ENCODE assay signal across 12 cellular contexts in the genomic region with DNA sequence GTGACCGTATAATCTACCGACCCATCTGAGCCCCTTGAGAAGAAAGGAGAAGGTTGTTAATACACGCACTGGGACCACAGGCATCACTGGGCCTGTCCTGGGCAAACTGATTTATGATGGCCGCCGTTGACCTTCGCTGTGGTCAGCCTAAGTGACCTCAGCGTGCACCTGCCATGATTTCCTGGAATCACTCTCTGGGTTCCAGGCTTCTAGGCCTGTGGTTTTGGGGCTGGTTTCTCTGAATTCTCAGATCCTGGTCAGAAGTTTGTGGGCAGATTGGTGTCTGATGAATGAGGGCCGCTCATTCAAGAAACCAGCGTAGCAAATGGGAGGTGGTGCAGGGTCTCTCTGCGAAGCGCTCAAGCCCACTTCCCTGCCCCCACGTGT.
DNase-seq lines count a peak whose midpoint lies in the region; ATAC-seq, FAIRE-seq and TF ChIP-seq lines count a peak whose summit lies in the region.
"Had no signal": no experiment of that assay in that cellular context is flagged by ENCODE, and none has a peak within 500 bp of the region (broad histone marks: within the 10 kb centered on the region; RNA-seq: fewer than 3 reads in every experiment).

No MANE protein-coding gene starts in this region.

- H3K27ac ChIP-seq in endodermal cell (ENCODE audit: low read depth, low read length) (peak overlapping the region; percentile 84), skin epidermis (peak overlapping the region in 20 of 21 experiments; percentile 70 to 96 (median 89))
- H3K27ac ChIP-seq: A549 had no signal

- H3K27ac Mint-ChIP-seq in activated CD4-positive, alpha-beta T cell treated with anti-CD3 and anti-CD28 coated beads for 36 hours: peak overlapping the region; percentile 84
- peak overlapping the region; percentile 93 for H3K27ac Mint-ChIP-seq in T-helper 17 cell
- H3K27ac Mint-ChIP-seq in endodermal cell: no peak overlapping the region

- H3K4me3 ChIP-seq in endodermal cell (ENCODE audit: low read length) (no peak overlapping the region), skin epidermis (no peak overlapping the region)
- H3K4me3 ChIP-seq: A549, lung had no signal

- TF ChIP-seq CTCF in endodermal cell (conservative IDR thresholded peaks at IDR 0.05): no peak

- POLR2A ChIA-PET in activated CD4-positive, alpha-beta T cell treated with anti-CD3 and anti-CD28 coated beads for 36 hours (lab: Charles Lee): no interaction called here

- WGBS in endodermal cell (ENCODE audit: insufficient coverage in 1 of 2, insufficient read length in 1 of 2), 2 experiments: 94 to 95% methylated on average over 11 to 12 of the region's 12 CpGs

- intact Hi-C loops in activated CD4-positive, alpha-beta T cell treated with anti-CD3 and anti-CD28 coated beads for 36 hours (cut with DNase I, micrococcal nuclease): no loop called here

- CTCF ChIA-PET in activated CD4-positive, alpha-beta T cell treated with anti-CD3 and anti-CD28 coated beads for 36 hours (lab: Charles Lee): no interaction called here

- peak; percentile 43 for DNase-seq in activated CD4-positive, alpha-beta T cell treated with anti-CD3 and anti-CD28 coated beads for 36 hours
- DNase-seq in activated CD4-positive, alpha-beta T cell treated with anti-CD3 and anti-CD28 coated beads for 1 hour: no peak
- no peak for DNase-seq in T-helper 17 cell
- no peak for DNase-seq in endodermal cell
- no peak for DNase-seq in urothelium cell line (ENCODE audit: low spot score)
- DNase-seq in NCI-H2227 treated with DMSO at 0.1 percent for 48 hours (lab: John Stamatoyannopoulos, UW): no peak
- DNase-seq: NCI-H774 had no signal

- no peaks in the 10 kb centered on the region for H3K36me3 Mint-ChIP-seq in activated CD4-positive, alpha-beta T cell treated with anti-CD3 and anti-CD28 coated beads for 36 hours (ENCODE audit: low read depth)
- no peaks in the 10 kb centered on the region for H3K36me3 Mint-ChIP-seq in T-helper 17 cell (ENCODE audit: low read depth)
- no peaks in the 10 kb centered on the region for H3K36me3 Mint-ChIP-seq in endodermal cell (ENCODE audit: low read depth)

- no peaks in the 10 kb centered on the region for H3K9me3 Mint-ChIP-seq in activated CD4-positive, alpha-beta T cell treated with anti-CD3 and anti-CD28 coated beads for 36 hours (ENCODE audit: low read depth)
- H3K9me3 Mint-ChIP-seq in endodermal cell: no peaks in the 10 kb centered on the region

- H3K9me3 ChIP-seq in T-helper 17 cell (ENCODE audit: control insufficient read depth, low read length, poor library complexity, severe bottlenecking): no peaks in the 10 kb centered on the region
- no peaks in the 10 kb centered on the region for H3K9me3 ChIP-seq in endodermal cell (ENCODE audit: control insufficient read depth, low read length)
- H3K9me3 ChIP-seq: A549 had no signal

- peaks cover 20% of the 10 kb centered on the region for H3K4me1 Mint-ChIP-seq in activated CD4-positive, alpha-beta T cell treated with anti-CD3 and anti-CD28 coated beads for 36 hours
- H3K4me1 Mint-ChIP-seq in T-helper 17 cell (peaks cover 19% of the 10 kb centered on the region), endodermal cell (no peaks in the 10 kb centered on the region)

- FAIRE-seq in urothelium cell line (lab: Jason Lieb, UNC): no peak
- FAIRE-seq: A549 had no signal

- peaks cover 2% of the 10 kb centered on the region for H3K27me3 Mint-ChIP-seq in activated CD4-positive, alpha-beta T cell treated with anti-CD3 and anti-CD28 coated beads for 36 hours
- H3K27me3 Mint-ChIP-seq in T-helper 17 cell (peaks cover 13% of the 10 kb centered on the region), endodermal cell (ENCODE audit: insufficient read depth) (peaks cover 3% of the 10 kb centered on the region)

- no peaks in the 10 kb centered on the region for H3K36me3 ChIP-seq in endodermal cell (ENCODE audit: control insufficient read depth, insufficient read depth, low read length)

- peak; percentile 7 for ATAC-seq in activated CD4-positive, alpha-beta T cell treated with anti-CD3 and anti-CD28 coated beads for 36 hours
- ATAC-seq in T-helper 17 cell: no peak
- no peak for ATAC-seq in GM21619 (IDR thresholded peaks at IDR 0.05; ENCODE audit: unreplicated experiment)
- ATAC-seq: A549, HCT116 had no signal

- peak overlapping the region; percentile 69 for H3K4me3 Mint-ChIP-seq in activated CD4-positive, alpha-beta T cell treated with anti-CD3 and anti-CD28 coated beads for 36 hours
- H3K4me3 Mint-ChIP-seq in T-helper 17 cell: peak overlapping the region; percentile 82
- no peak overlapping the region for H3K4me3 Mint-ChIP-seq in endodermal cell

- no peak overlapping the region for H3K9ac ChIP-seq in endodermal cell (ENCODE audit: extremely low read depth, low read length, poor library complexity, severe bottlenecking)

- H3K27me3 ChIP-seq in endodermal cell (ENCODE audit: control insufficient read depth, insufficient read depth, low read length, poor library complexity, severe bottlenecking): no peaks in the 10 kb centered on the region

- H3K4me1 ChIP-seq in endodermal cell (ENCODE audit: control insufficient read depth, insufficient read depth, low read length): no peaks in the 10 kb centered on the region
- H3K4me1 ChIP-seq: A549 had no signal
